23 cellular contexts compared by ENCODE assay signal in the genomic region with DNA sequence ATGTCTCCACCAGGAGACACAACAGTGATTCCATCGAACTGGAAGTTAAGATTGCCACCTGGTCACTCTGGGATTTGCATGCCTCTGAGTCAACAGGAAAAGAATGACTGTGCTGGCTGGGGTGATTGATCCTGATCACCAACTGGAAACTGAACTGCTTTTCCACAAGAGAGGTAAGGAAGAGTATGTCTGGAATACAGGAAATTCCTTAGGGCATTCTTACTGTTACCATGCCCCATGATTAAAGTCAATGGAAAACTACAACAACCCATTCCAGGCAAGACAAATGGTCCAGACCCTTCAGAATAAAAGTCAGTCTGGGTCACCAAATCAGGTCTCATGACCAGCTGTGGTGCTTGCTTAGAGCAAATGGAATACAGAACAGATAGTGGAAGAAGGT. TPM values are rescaled to one million over a fixed set of nuclear protein-coding genes. Genes with fewer than 3 reads are reported as not detected.
DNase-seq lines count a peak whose midpoint lies in the region; ATAC-seq, FAIRE-seq and TF ChIP-seq lines count a peak whose summit lies in the region.
"Had no signal": no experiment of that assay in that cellular context is flagged by ENCODE, and none has a peak within 500 bp of the region (broad histone marks: within the 10 kb centered on the region; RNA-seq: fewer than 3 reads in every experiment).

No MANE protein-coding gene starts in this region.

- peak; percentile 38 for DNase-seq in H9
- DNase-seq in RKO (ENCODE audit: low spot score) = peak; percentile 18
- DNase-seq in endothelial cell of umbilical vein (ENCODE audit: low read depth, low spot score) = peak; percentile 89
- peak; percentile 34 to 68 for DNase-seq in trophoblast cell
- no peak for DNase-seq in NCI-H1436 treated with DMSO at 0.1 percent for 48 hours (lab: John Stamatoyannopoulos, UW)
- no peak for DNase-seq in NCI-H748 treated with DMSO at 0.1 percent for 48 hours (lab: John Stamatoyannopoulos, UW)
- DNase-seq: activated CD4-positive, CD25-positive, alpha-beta regulatory T cell; Calu3; gastrocnemius medialis; GF-D8; NCI-H1694 treated with DMSO at 0.1 percent for 48 hours; NCI-H446; stimulated activated CD4-positive, alpha-beta T cell treated with anti-CD3 and anti-CD28 coated beads, Interleukin-4, amount 100 ng/mL, for 4 hours; T-helper 17 cell; uterus had no signal

- H4K20me1 ChIP-seq in H9 (ENCODE audit: control insufficient read depth, insufficient read depth, insufficient read length) = no peaks in the 10 kb centered on the region
- no peaks in the 10 kb centered on the region for H4K20me1 ChIP-seq in endothelial cell of umbilical vein (replicated peaks; ENCODE audit: control insufficient read depth, extremely low read depth, insufficient read depth, low read length)

- H3K79me1 ChIP-seq in H9 (ENCODE audit: insufficient read depth, low read depth, low read length, poor library complexity, severe bottlenecking) (no peaks in the 10 kb centered on the region), trophoblast cell (ENCODE audit: low read length) (peaks cover 3% of the 10 kb centered on the region)

- no peak overlapping the region for H3T11ph ChIP-seq in H9 (ENCODE audit: low read length)

- H3K23me2 ChIP-seq in H9 (ENCODE audit: insufficient read length, low read depth, low read length, poor library complexity, severe bottlenecking) = no peaks in the 10 kb centered on the region

- no peak overlapping the region for H3K23ac ChIP-seq in H9 (ENCODE audit: insufficient read length, low read depth, low read length)
- H3K23ac ChIP-seq in trophoblast cell (ENCODE audit: low read length) = no peak overlapping the region

- H3K27ac ChIP-seq in H9 (ENCODE audit: insufficient read length, low read depth, low read length) (no peak overlapping the region), endothelial cell of umbilical vein (ENCODE audit: insufficient read depth, low read depth, low read length) (peak overlapping the region; percentile 86), trophoblast cell (ENCODE audit: low read depth, low read length) (peak overlapping the region; percentile 87)
- H3K27ac ChIP-seq: coronary artery, gastrocnemius medialis, uterus had no signal

- dilution Hi-C loops in endothelial cell of umbilical vein (cut with MboI; ENCODE audit: extremely low pct_ligation_motif_present, low sequenced_read_pairs) = no loop called here

- no peak overlapping the region for H3K56ac ChIP-seq in H9 (ENCODE audit: insufficient read length, low read depth, low read length)

- no peaks in the 10 kb centered on the region for H3K9me3 Mint-ChIP-seq in H9
- H3K9me3 Mint-ChIP-seq: brain; natural killer cell treated with Interleukin-12 subunit alpha and Interleukin-12 subunit beta and Interleukin-15 and Interleukin-18, amount 100 ng/mL, for 72 hours had no signal

- H3K9me1 ChIP-seq in endothelial cell of umbilical vein (replicated peaks; ENCODE audit: control insufficient read depth, extremely low read depth, insufficient read depth, low read length) = no peaks in the 10 kb centered on the region

- H4K91ac ChIP-seq in H9 (ENCODE audit: insufficient read length, low read depth, low read length) = no peak overlapping the region
- no peak overlapping the region for H4K91ac ChIP-seq in trophoblast cell (ENCODE audit: low read depth, low read length)

- H3K4me1 ChIP-seq in H9 (ENCODE audit: insufficient read depth, low read length) = no peaks in the 10 kb centered on the region
- H3K4me1 ChIP-seq in endothelial cell of umbilical vein (ENCODE audit: control insufficient read depth, extremely low read depth, insufficient read depth, low read length) = peaks cover 21% of the 10 kb centered on the region
- H3K4me1 ChIP-seq in trophoblast cell (ENCODE audit: control insufficient read depth in 1 of 2, insufficient read depth in 2 of 2, low read length in 2 of 2) = peaks cover 0 to 4% of the 10 kb centered on the region in 2 experiments
- H3K4me1 ChIP-seq: gastrocnemius medialis, uterus had no signal

- peaks cover 3% of the 10 kb centered on the region in 2 experiments; a peak in 2 of 4 replicates for H3K4me1 Mint-ChIP-seq in H9
- H3K4me1 Mint-ChIP-seq: brain had no signal

- H2BK15ac ChIP-seq in H9 (ENCODE audit: low read depth, low read length) = no peak overlapping the region

- H3K9ac ChIP-seq in H9 (ENCODE audit: extremely low read depth, insufficient read length, low read length) (no peak overlapping the region), endothelial cell of umbilical vein (replicated peaks; ENCODE audit: extremely low read depth, insufficient read depth, low read length) (peak overlapping the region; percentile 28), trophoblast cell (ENCODE audit: low read length) (no peak overlapping the region)

- H3K14ac ChIP-seq in H9 (ENCODE audit: insufficient read depth, low read length) (no peak overlapping the region), trophoblast cell (ENCODE audit: low read length) (no peak overlapping the region)

- H2BK20ac ChIP-seq in H9 (ENCODE audit: low read depth, low read length, poor library complexity, severe bottlenecking) = no peak overlapping the region

- no peak for ATAC-seq in GM21367 (IDR thresholded peaks at IDR 0.05; ENCODE audit: unreplicated experiment)
- ATAC-seq: gastrocnemius medialis; natural killer cell treated with Interleukin-12 subunit alpha and Interleukin-12 subunit beta and Interleukin-15 and Interleukin-18, amount 100 ng/mL, for 72 hours; T-helper 17 cell had no signal

- H2BK5ac ChIP-seq in H9 (ENCODE audit: insufficient read length, low read length) (no peak overlapping the region), trophoblast cell (ENCODE audit: low read depth, low read length, poor library complexity) (peak overlapping the region; percentile 27)

- H4K8ac ChIP-seq in H9 (replicated peaks; ENCODE audit: insufficient read length, low read depth, low read length) = no peak overlapping the region
- H4K8ac ChIP-seq in trophoblast cell (ENCODE audit: low read depth, low read length) = no peak overlapping the region

- H4K5ac ChIP-seq in H9 (ENCODE audit: insufficient read length, low read depth, low read length) = no peak overlapping the region

- H3K4me3 Mint-ChIP-seq in H9 = no peak overlapping the region
- H3K4me3 Mint-ChIP-seq: activated naive CD8-positive, alpha-beta T cell; B cell; brain; natural killer cell treated with Interleukin-12 subunit alpha and Interleukin-12 subunit beta and Interleukin-15 and Interleukin-18, amount 100 ng/mL, for 72 hours; T-helper 17 cell had no signal

- no peak overlapping the region for H2AFZ ChIP-seq in H9 (ENCODE audit: low read length)
- H2AFZ ChIP-seq in endothelial cell of umbilical vein (ENCODE audit: low read depth, low read length) = peak overlapping the region; percentile 9
- H2AFZ ChIP-seq in trophoblast cell (ENCODE audit: insufficient read depth, low read length, poor library complexity) = no peak overlapping the region

- no peaks in the 10 kb centered on the region for H3K36me3 ChIP-seq in endothelial cell of umbilical vein (ENCODE audit: control insufficient read depth in 2 of 2, extremely low read depth in 1 of 2, insufficient read depth in 2 of 2, low read length in 2 of 2)
- no peaks in the 10 kb centered on the region for H3K36me3 ChIP-seq in trophoblast cell (ENCODE audit: control insufficient read depth in 1 of 2, insufficient read depth in 2 of 2, low read length in 2 of 2)
- H3K36me3 ChIP-seq: gastrocnemius medialis, uterus had no signal

- H3K27me3 ChIP-seq in H9 (ENCODE audit: insufficient read depth, low read length) (no peaks in the 10 kb centered on the region), endothelial cell of umbilical vein (ENCODE audit: control insufficient read depth in 2 of 2, insufficient read depth in 2 of 2, low read length in 2 of 2) (no peaks in the 10 kb centered on the region), trophoblast cell (ENCODE audit: insufficient read depth, low read length) (no peaks in the 10 kb centered on the region)
- H3K27me3 ChIP-seq: uterus had no signal

- intact Hi-C loops in endothelial cell of umbilical vein (cut with micrococcal nuclease) = loop anchor here (1.0 to 10.0 kb wide), 6 partner anchors 18 to 1385 kb away; a partner anchor contains a TSS

- H3K18ac ChIP-seq in H9 (ENCODE audit: insufficient read length, low read depth, low read length) (no peak overlapping the region), trophoblast cell (ENCODE audit: low read length) (no peak overlapping the region)

- no peaks in the 10 kb centered on the region for H3K36me3 Mint-ChIP-seq in H9 (ENCODE audit: insufficient read depth in 1 of 3, low read depth in 3 of 3)
- H3K36me3 Mint-ChIP-seq: activated naive CD8-positive, alpha-beta T cell; brain; natural killer cell treated with Interleukin-12 subunit alpha and Interleukin-12 subunit beta and Interleukin-15 and Interleukin-18, amount 100 ng/mL, for 72 hours had no signal

- no peak overlapping the region for H2BK120ac ChIP-seq in H9 (ENCODE audit: low read depth, low read length, poor library complexity, severe bottlenecking)
- H2BK120ac ChIP-seq in trophoblast cell (ENCODE audit: insufficient read depth, low read length, poor library complexity) = peak overlapping the region; percentile 1

- H3K4me3 ChIP-seq in endothelial cell of umbilical vein (replicated peaks in 1 of 3; ENCODE audit: insufficient read depth in 1 of 3, low read depth in 1 of 3, low read length in 3 of 3) (no peak overlapping the region), trophoblast cell (ENCODE audit: low read depth, low read length) (no peak overlapping the region)
- H3K4me3 ChIP-seq: coronary artery, gastrocnemius medialis, smooth muscle cell, uterus had no signal

- H2BK12ac ChIP-seq in H9 (ENCODE audit: insufficient read length, low read depth, low read length) (no peak overlapping the region), trophoblast cell (ENCODE audit: low read length) (peak overlapping the region; percentile 52)

- POLR2A ChIA-PET in endothelial cell of umbilical vein (lab: Charles Lee) = no interaction called here

- H3K79me2 ChIP-seq in H9 (ENCODE audit: insufficient read depth, low read length) (no peaks in the 10 kb centered on the region), endothelial cell of umbilical vein (ENCODE audit: control insufficient read depth, insufficient read depth, low read length) (no peaks in the 10 kb centered on the region), trophoblast cell (ENCODE audit: control insufficient read depth, insufficient read depth, low read length, poor library complexity) (no peaks in the 10 kb centered on the region)

- no peak overlapping the region for H3K27ac Mint-ChIP-seq in H9
- H3K27ac Mint-ChIP-seq: activated naive CD8-positive, alpha-beta T cell; B cell; brain; natural killer cell treated with Interleukin-12 subunit alpha and Interleukin-12 subunit beta and Interleukin-15 and Interleukin-18, amount 100 ng/mL, for 72 hours; T-helper 17 cell had no signal

- H2AK5ac ChIP-seq in H9 (ENCODE audit: insufficient read length, low read length) (no peak overlapping the region), trophoblast cell (ENCODE audit: low read length) (no peak overlapping the region)

- no peak for TF ChIP-seq POLR2A in endothelial cell of umbilical vein (IDR thresholded peaks at IDR 0.05; ENCODE audit: low read depth, low read length)

- no peak overlapping the region for H4K12ac ChIP-seq in trophoblast cell (ENCODE audit: low read depth, low read length)

- BruUV-seq in endothelial cell of umbilical vein (replicated peaks; lab: Mats Ljungman, UMichigan) = no TSS peak

- no peaks in the 10 kb centered on the region for H3K27me3 Mint-ChIP-seq in H9 (ENCODE audit: low read depth)
- H3K27me3 Mint-ChIP-seq: B cell had no signal

- CTCF ChIA-PET in endothelial cell of umbilical vein (lab: Charles Lee) = interaction anchor here (0.8 to 5.0 kb wide), 3 partner anchors 9 to 19 kb away, joined by 4 to 87 read pairs (median 13); a partner anchor contains a TSS

- WGBS in H9 (ENCODE audit: extremely low coverage, insufficient read length, low lambda C conversion rate) = no CpG with 5 or more reads among the region's 1 CpG
- WGBS in trophoblast cell (ENCODE audit: extremely low coverage, insufficient coverage, insufficient read length) = no CpG with 5 or more reads among the region's 1 CpG

- no peak overlapping the region for H3K4me2 ChIP-seq in H9 (ENCODE audit: insufficient read depth, insufficient read length, low read length)
- peak overlapping the region; percentile 52 for H3K4me2 ChIP-seq in endothelial cell of umbilical vein (ENCODE audit: insufficient read depth, low read length)
- H3K4me2 ChIP-seq in trophoblast cell (ENCODE audit: low read length) = peak overlapping the region; percentile 27
- H3K4me2 ChIP-seq: smooth muscle cell had no signal

- TF ChIP-seq CTCF in H9 (conservative IDR thresholded peaks at IDR 0.05) (no peak), endothelial cell of umbilical vein (IDR thresholded peaks at IDR 0.05; ENCODE audit: extremely low read depth in 1 of 2, insufficient read depth in 1 of 2, low read depth in 1 of 2, low read length in 2 of 2) (no peak)

- peak; percentile 93 for FAIRE-seq in endothelial cell of umbilical vein (lab: Jason Lieb, UNC)
- FAIRE-seq: GM12892 had no signal

- H3K9me3 ChIP-seq in H9 (ENCODE audit: control insufficient read depth, low read depth, low read length) (no peaks in the 10 kb centered on the region), endothelial cell of umbilical vein (replicated peaks; ENCODE audit: control insufficient read depth, insufficient read depth, low read length) (no peaks in the 10 kb centered on the region), trophoblast cell (ENCODE audit: insufficient read depth, low read depth, low read length) (no peaks in the 10 kb centered on the region)
- H3K9me3 ChIP-seq: gastrocnemius medialis, uterus had no signal

- no peak overlapping the region for H3K4ac ChIP-seq in H9 (ENCODE audit: low read depth, low read length)
- no peak overlapping the region for H3K4ac ChIP-seq in trophoblast cell (ENCODE audit: low read depth, low read length)

RNA-seq across cellular contexts. Expression of a gene that starts 12.0 kb away (rescaled TPM):
- total RNA-seq in H9 (2021) = 118 and 120 TPM in 2 replicates
- total RNA-seq in endothelial cell of umbilical vein = 117 and 124 TPM in 2 replicates
- polyA plus RNA-seq in endothelial cell of umbilical vein = 28.4 and 41.2 TPM in 2 replicates
- 76.7 and 79.3 TPM in 2 replicates for polyA plus RNA-seq in endothelial cell of umbilical vein (2011; cell fraction: cytosol; rRNA removed)
- polyA plus RNA-seq in endothelial cell of umbilical vein (2011; cell fraction: nucleus; rRNA removed) = 66.9 and 89.7 TPM in 2 replicates
- polyA plus RNA-seq in endothelial cell of umbilical vein (2012) = 127 and 179 TPM in 2 replicates
- polyA minus RNA-seq in endothelial cell of umbilical vein = 34.2 and 38.7 TPM in 2 replicates
- polyA minus RNA-seq in endothelial cell of umbilical vein (2011; cell fraction: cytosol; rRNA and poly(A)+ RNA removed) = 42.5 TPM
- 35.5 and 40.1 TPM in 2 replicates for polyA minus RNA-seq in endothelial cell of umbilical vein (2011; cell fraction: nucleus; rRNA and poly(A)+ RNA removed)
- polyA plus RNA-seq in trophoblast cell (2013) = 93.8 and 94.8 TPM in 2 replicates

RNA-seq across cellular contexts. Expression of a gene that starts 18.5 kb away (rescaled TPM):
- total RNA-seq in H9 (2021) (29.7 and 32.5 TPM in 2 replicates), endothelial cell of umbilical vein (41.2 and 43.0 TPM in 2 replicates)
- 29.0 and 29.4 TPM in 2 replicates for polyA plus RNA-seq in endothelial cell of umbilical vein
- polyA plus RNA-seq in endothelial cell of umbilical vein (2011; cell fraction: cytosol; rRNA removed) = 30.2 and 31.9 TPM in 2 replicates
- polyA plus RNA-seq in endothelial cell of umbilical vein (2011; cell fraction: nucleus; rRNA removed) = 42.4 and 43.2 TPM in 2 replicates
- 30.7 and 33.7 TPM in 2 replicates for polyA plus RNA-seq in endothelial cell of umbilical vein (2012)
- polyA minus RNA-seq in endothelial cell of umbilical vein = 85.7 and 112 TPM in 2 replicates
- polyA minus RNA-seq in endothelial cell of umbilical vein (2011; cell fraction: cytosol; rRNA and poly(A)+ RNA removed) = 22.2 TPM
- 88.9 and 139 TPM in 2 replicates for polyA minus RNA-seq in endothelial cell of umbilical vein (2011; cell fraction: nucleus; rRNA and poly(A)+ RNA removed)
- 21.5 and 21.9 TPM in 2 replicates for polyA plus RNA-seq in trophoblast cell (2013)

Comparison
In these comparisons a context has a peak if more than half of its experiments do, and no peak if none do; other contexts are left out.
1. DNase-seq: peak in H9 (single experiment), RKO (single experiment), endothelial cell of umbilical vein (single experiment) and trophoblast cell (2 of 2); none in NCI-H1436 treated with DMSO at 0.1 percent for 48 hours (single experiment) and NCI-H748 treated with DMSO at 0.1 percent for 48 hours (single experiment).